1 cellular context compared by ENCODE assay signal in the genomic region with DNA sequence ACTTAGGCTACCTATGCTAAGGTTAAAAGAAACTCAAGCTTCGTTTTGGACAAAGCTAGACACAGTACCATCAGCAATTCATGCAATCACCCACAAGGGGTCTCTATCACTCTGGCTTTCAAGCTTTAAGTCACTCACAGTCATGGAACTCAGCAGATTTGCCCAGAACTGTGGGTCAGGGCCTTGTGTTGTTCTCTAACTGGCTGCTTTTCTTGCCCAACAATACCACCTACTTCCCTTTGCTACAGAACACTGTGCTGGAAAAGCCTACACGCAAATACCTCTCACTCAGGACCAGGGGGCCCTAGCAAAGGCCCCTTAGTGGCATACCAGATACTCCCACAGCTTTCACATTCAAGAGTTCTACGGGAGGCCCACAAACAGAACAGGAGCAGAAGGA.
TF ChIP-seq lines count a peak whose summit lies in the region.

No MANE protein-coding gene starts in this region.

TF ChIP-seq in GM23338, 12 proteins besides CTCF, POLR2A, EP300 and RAD21 (continued from another document):
- TF ChIP-seq, protein P1, sequence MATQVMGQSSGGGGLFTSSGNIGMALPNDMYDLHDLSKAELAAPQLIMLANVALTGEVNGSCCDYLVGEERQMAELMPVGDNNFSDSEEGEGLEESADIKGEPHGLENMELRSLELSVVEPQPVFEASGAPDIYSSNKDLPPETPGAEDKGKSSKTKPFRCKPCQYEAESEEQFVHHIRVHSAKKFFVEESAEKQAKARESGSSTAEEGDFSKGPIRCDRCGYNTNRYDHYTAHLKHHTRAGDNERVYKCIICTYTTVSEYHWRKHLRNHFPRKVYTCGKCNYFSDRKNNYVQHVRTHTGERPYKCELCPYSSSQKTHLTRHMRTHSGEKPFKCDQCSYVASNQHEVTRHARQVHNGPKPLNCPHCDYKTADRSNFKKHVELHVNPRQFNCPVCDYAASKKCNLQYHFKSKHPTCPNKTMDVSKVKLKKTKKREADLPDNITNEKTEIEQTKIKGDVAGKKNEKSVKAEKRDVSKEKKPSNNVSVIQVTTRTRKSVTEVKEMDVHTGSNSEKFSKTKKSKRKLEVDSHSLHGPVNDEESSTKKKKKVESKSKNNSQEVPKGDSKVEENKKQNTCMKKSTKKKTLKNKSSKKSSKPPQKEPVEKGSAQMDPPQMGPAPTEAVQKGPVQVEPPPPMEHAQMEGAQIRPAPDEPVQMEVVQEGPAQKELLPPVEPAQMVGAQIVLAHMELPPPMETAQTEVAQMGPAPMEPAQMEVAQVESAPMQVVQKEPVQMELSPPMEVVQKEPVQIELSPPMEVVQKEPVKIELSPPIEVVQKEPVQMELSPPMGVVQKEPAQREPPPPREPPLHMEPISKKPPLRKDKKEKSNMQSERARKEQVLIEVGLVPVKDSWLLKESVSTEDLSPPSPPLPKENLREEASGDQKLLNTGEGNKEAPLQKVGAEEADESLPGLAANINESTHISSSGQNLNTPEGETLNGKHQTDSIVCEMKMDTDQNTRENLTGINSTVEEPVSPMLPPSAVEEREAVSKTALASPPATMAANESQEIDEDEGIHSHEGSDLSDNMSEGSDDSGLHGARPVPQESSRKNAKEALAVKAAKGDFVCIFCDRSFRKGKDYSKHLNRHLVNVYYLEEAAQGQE (IDR thresholded peaks at IDR 0.05; ENCODE audit: unreplicated experiment) = no peak
- TF ChIP-seq, protein P2, sequence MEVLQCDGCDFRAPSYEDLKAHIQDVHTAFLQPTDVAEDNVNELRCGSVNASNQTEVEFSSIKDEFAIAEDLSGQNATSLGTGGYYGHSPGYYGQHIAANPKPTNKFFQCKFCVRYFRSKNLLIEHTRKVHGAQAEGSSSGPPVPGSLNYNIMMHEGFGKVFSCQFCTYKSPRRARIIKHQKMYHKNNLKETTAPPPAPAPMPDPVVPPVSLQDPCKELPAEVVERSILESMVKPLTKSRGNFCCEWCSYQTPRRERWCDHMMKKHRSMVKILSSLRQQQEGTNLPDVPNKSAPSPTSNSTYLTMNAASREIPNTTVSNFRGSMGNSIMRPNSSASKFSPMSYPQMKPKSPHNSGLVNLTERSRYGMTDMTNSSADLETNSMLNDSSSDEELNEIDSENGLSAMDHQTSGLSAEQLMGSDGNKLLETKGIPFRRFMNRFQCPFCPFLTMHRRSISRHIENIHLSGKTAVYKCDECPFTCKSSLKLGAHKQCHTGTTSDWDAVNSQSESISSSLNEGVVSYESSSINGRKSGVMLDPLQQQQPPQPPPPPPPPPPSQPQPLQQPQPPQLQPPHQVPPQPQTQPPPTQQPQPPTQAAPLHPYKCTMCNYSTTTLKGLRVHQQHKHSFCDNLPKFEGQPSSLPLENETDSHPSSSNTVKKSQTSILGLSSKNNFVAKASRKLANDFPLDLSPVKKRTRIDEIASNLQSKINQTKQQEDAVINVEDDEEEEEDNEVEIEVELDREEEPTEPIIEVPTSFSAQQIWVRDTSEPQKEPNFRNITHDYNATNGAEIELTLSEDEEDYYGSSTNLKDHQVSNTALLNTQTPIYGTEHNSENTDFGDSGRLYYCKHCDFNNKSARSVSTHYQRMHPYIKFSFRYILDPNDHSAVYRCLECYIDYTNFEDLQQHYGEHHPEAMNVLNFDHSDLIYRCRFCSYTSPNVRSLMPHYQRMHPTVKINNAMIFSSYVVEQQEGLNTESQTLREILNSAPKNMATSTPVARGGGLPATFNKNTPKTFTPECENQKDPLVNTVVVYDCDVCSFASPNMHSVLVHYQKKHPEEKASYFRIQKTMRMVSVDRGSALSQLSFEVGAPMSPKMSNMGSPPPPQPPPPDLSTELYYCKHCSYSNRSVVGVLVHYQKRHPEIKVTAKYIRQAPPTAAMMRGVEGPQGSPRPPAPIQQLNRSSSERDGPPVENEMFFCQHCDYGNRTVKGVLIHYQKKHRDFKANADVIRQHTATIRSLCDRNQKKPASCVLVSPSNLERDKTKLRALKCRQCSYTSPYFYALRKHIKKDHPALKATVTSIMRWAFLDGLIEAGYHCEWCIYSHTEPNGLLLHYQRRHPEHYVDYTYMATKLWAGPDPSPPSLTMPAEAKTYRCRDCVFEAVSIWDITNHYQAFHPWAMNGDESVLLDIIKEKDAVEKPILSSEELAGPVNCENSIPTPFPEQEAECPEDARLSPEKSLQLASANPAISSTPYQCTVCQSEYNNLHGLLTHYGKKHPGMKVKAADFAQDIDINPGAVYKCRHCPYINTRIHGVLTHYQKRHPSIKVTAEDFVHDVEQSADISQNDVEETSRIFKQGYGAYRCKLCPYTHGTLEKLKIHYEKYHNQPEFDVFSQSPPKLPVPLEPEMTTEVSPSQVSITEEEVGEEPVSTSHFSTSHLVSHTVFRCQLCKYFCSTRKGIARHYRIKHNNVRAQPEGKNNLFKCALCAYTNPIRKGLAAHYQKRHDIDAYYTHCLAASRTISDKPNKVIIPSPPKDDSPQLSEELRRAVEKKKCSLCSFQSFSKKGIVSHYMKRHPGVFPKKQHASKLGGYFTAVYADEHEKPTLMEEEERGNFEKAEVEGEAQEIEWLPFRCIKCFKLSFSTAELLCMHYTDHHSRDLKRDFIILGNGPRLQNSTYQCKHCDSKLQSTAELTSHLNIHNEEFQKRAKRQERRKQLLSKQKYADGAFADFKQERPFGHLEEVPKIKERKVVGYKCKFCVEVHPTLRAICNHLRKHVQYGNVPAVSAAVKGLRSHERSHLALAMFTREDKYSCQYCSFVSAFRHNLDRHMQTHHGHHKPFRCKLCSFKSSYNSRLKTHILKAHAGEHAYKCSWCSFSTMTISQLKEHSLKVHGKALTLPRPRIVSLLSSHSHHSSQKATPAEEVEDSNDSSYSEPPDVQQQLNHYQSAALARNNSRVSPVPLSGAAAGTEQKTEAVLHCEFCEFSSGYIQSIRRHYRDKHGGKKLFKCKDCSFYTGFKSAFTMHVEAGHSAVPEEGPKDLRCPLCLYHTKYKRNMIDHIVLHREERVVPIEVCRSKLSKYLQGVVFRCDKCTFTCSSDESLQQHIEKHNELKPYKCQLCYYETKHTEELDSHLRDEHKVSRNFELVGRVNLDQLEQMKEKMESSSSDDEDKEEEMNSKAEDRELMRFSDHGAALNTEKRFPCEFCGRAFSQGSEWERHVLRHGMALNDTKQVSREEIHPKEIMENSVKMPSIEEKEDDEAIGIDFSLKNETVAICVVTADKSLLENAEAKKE (CRISPR knock-in tag; IDR thresholded peaks at IDR 0.05) = no peak
